Comparison of ENCODE assay signal across 14 cellular contexts in genomic region chr13:57636811-57637210, GRCh38. TPM values are rescaled to one million over a fixed set of nuclear protein-coding genes. Genes with fewer than 3 reads are reported as not detected.
DNase-seq lines count a peak whose midpoint lies in the region; ATAC-seq and TF ChIP-seq lines count a peak whose summit lies in the region.
"Had no signal": no experiment of that assay in that cellular context is flagged by ENCODE, and none has a peak within 500 bp of the region (broad histone marks: within the 10 kb centered on the region; RNA-seq: fewer than 3 reads in every experiment).

No MANE protein-coding gene starts in this region.

- peaks cover 38% of the 10 kb centered on the region for H3K27me3 Mint-ChIP-seq in neural crest cell (ENCODE audit: low read depth)
- H3K27me3 Mint-ChIP-seq in type B pancreatic cell: peaks cover 40% of the 10 kb centered on the region

- WGBS in heart right ventricle, 2 donors: 55 to 60% methylated on average over 2 of the region's 2 CpGs
- 75% methylated on average over 2 of the region's 2 CpGs for whole genome bisulfite sequencing in hepatocyte (ENCODE audit: low lambda C conversion rate, missing lambda C conversion rate)

- no peaks in the 10 kb centered on the region for H3K36me3 ChIP-seq in heart right ventricle
- no peaks in the 10 kb centered on the region for H3K36me3 ChIP-seq in right atrium auricular region
- no peaks in the 10 kb centered on the region for H3K36me3 ChIP-seq in hepatocyte (replicated peaks; ENCODE audit: insufficient read depth, low read depth)

- DNase-seq in heart right ventricle (no peak), right atrium auricular region (ENCODE audit: low spot score) (no peak), hepatocyte (ENCODE audit: low spot score) (no peak), neural crest cell (ENCODE audit: low read depth, low spot score) (no peak), type B pancreatic cell (ENCODE audit: extremely low spot score, unreplicated experiment) (no peak), NCI-H748 treated with DMSO at 0.1 percent for 48 hours (lab: John Stamatoyannopoulos, UW) (no peak), KBM-7 (no peak)
- DNase-seq: GOT3, NCI-H146, NCI-H446 had no signal

- H3K27ac ChIP-seq in heart right ventricle: no peak overlapping the region
- H3K27ac ChIP-seq in right atrium auricular region: no peak overlapping the region
- no peak overlapping the region for H3K27ac ChIP-seq in hepatocyte
- H3K27ac ChIP-seq: C4-2B, HL-60 had no signal

- no peak overlapping the region for H2AFZ ChIP-seq in hepatocyte

- H3K27ac Mint-ChIP-seq in neural crest cell (ENCODE audit: unreplicated experiment): no peak overlapping the region
- no peak overlapping the region for H3K27ac Mint-ChIP-seq in type B pancreatic cell

- peaks cover 0 to 43% (median 26%) of the 10 kb centered on the region in 7 donors for H3K27me3 ChIP-seq in heart right ventricle
- peaks cover 0 to 4% of the 10 kb centered on the region in 2 donors for H3K27me3 ChIP-seq in right atrium auricular region
- peaks cover 24% of the 10 kb centered on the region for H3K27me3 ChIP-seq in hepatocyte

- peaks cover 8% of the 10 kb centered on the region for H3K36me3 Mint-ChIP-seq in neural crest cell (ENCODE audit: low read depth)
- H3K36me3 Mint-ChIP-seq in type B pancreatic cell: no peaks in the 10 kb centered on the region

- TF ChIP-seq CTCF in heart right ventricle (IDR thresholded peaks at IDR 0.05): no peak
- TF ChIP-seq CTCF in right atrium auricular region (IDR thresholded peaks at IDR 0.05): no peak
- TF ChIP-seq CTCF in hepatocyte (IDR thresholded peaks at IDR 0.05; ENCODE audit: poor library complexity): no peak
- no peak for TF ChIP-seq CTCF in neural crest cell (conservative IDR thresholded peaks at IDR 0.05)
- no peak for TF ChIP-seq CTCF in type B pancreatic cell (conservative IDR thresholded peaks at IDR 0.05)

- H4K20me1 ChIP-seq in hepatocyte (ENCODE audit: insufficient read depth, poor library complexity, severe bottlenecking): no peaks in the 10 kb centered on the region

- H3K4me1 Mint-ChIP-seq in neural crest cell: peaks cover 33% of the 10 kb centered on the region
- peaks cover 8% of the 10 kb centered on the region for H3K4me1 Mint-ChIP-seq in type B pancreatic cell (ENCODE audit: unreplicated experiment)

- H3K9me3 ChIP-seq in heart right ventricle (no peaks in the 10 kb centered on the region), right atrium auricular region (no peaks in the 10 kb centered on the region), hepatocyte (ENCODE audit: low read depth) (no peaks in the 10 kb centered on the region)

- no peaks in the 10 kb centered on the region for H3K9me2 ChIP-seq in hepatocyte (replicated peaks; ENCODE audit: insufficient read depth)

- peaks cover 0 to 54% (median 11%) of the 10 kb centered on the region in 9 donors for H3K4me1 ChIP-seq in heart right ventricle
- peaks cover 0 to 10% of the 10 kb centered on the region in 2 donors for H3K4me1 ChIP-seq in right atrium auricular region
- H3K4me1 ChIP-seq in hepatocyte (ENCODE audit: insufficient read depth): peaks cover 11% of the 10 kb centered on the region

- H3K4me3 ChIP-seq in heart right ventricle (peak overlapping the region in 7 of 10 donors; percentile 2 to 77 (median 68)), right atrium auricular region (no peak overlapping the region), hepatocyte (no peak overlapping the region)
- H3K4me3 ChIP-seq: K562 had no signal

- ATAC-seq in heart right ventricle: no peak
- no peak for ATAC-seq in HG03095 (IDR thresholded peaks at IDR 0.05; ENCODE audit: unreplicated experiment)
- ATAC-seq: K562 had no signal

- peak overlapping the region; percentile 79 for H3K4me3 Mint-ChIP-seq in neural crest cell
- H3K4me3 Mint-ChIP-seq in type B pancreatic cell: peak overlapping the region; percentile 72

- H3K9me3 Mint-ChIP-seq in neural crest cell (no peaks in the 10 kb centered on the region), type B pancreatic cell (no peaks in the 10 kb centered on the region)

- intact Hi-C loops in heart right ventricle (cut with DNase I): loop anchor here in 1 of 10 donors (10.0 kb wide), 1 partner anchor 78 kb away; no protein-coding TSS in a partner anchor

- in situ Hi-C loops in KBM-7 (cut with MboI; ENCODE audit: low pct_unique_long_range_greater_than_20kb, low sequenced_read_pairs): no loop called here

- peaks cover 5% of the 10 kb centered on the region for H3K79me2 ChIP-seq in hepatocyte

- peak overlapping the region; percentile 94 for H3K4me2 ChIP-seq in hepatocyte

RNA-seq across cellular contexts. Expression of gene PCDH17, which starts 5.3 kb away (rescaled TPM):
- 10 to 100 TPM in 1 of 10 donors, 1 to 10 TPM in 9; 2.3 to 14.3 (median 3.6) TPM for total RNA-seq in heart right ventricle
- 1 to 10 TPM in 1 of 2 donors, under 1 TPM in 1; 0.88 to 1.3 TPM for polyA plus RNA-seq in heart right ventricle
- 1 to 10 TPM; 3.6 to 7.4 TPM for total RNA-seq in right atrium auricular region
- 10.2 and 10.3 TPM in 2 replicates for total RNA-seq in hepatocyte
- polyA plus RNA-seq in hepatocyte: 3.2 and 3.5 TPM in 2 replicates
- 14.4 and 14.6 TPM in 2 replicates for total RNA-seq in neural crest cell
- 12.1 and 16.6 TPM in 2 replicates for total RNA-seq in type B pancreatic cell (ENCODE audit: low replicate concordance)
- total RNA-seq: K562 had no signal
- polyA plus RNA-seq: K562 had no signal

Comparison
In these comparisons a context has a peak if more than half of its experiments do, and no peak if none do; other contexts are left out.
1. H3K4me3 ChIP-seq: peak in heart right ventricle (7 of 10); none in right atrium auricular region (0 of 2) and hepatocyte (single experiment).